ENCODE assay signal across 8 cellular contexts in the genomic region with DNA sequence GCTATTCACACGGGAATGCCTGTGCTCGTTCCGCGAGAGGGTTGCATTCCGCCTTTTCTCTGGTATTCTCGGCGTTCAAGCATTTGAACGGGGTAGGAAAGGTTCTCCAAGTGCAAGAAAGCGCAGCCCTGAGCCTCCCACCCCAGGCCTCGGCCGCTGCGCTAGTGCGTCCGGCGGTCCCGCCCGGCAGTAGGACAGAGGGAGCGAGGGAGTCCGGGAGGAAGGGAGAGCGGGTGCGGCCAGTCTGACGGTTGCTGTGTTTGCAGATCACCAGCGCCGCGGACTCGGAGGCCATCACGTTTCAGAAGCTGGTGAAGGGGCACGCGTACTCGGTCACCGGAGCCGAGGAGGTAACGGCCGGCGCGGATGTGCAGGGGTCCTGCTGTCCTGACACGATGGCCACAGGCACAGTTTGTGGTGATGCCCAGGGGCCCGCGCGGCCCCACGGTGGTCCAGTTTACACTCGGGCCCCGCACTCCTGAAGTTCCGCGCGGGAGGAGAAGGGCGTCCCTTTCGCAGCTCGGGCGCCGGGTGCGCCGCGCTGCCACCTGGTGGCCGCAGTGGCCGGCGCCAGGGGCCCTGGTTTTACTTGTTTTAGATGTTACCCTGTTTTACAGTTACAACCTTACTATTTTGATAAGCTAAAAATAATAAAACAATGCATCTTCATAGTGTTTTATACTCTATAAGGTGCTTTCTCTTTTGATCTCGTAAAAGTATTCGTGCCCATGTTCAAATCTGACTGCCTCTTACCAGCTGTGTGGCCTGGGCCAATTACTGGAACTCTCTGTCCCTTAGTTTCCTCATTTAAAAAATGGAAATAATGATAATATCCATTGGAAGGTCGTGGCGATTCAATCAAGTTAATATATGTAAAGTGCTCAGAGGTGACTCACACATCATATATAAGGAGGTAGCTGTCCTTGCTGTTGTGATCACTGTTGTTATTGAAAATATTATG. TPM values are rescaled to one million over a fixed set of nuclear protein-coding genes. Genes with fewer than 3 reads are reported as not detected.
A peak's percentile ranks its signal among the peaks of the same experiment; 100 is the strongest.
DNase-seq lines count a peak whose midpoint lies in the region; ATAC-seq, FAIRE-seq and TF ChIP-seq lines count a peak whose summit lies in the region.

No MANE protein-coding gene starts in this region.

- H3K4me3 ChIP-seq in HUES48 (ENCODE audit: low read depth, low read length) (peak overlapping the region; percentile 74), cardiac fibroblast (replicated peaks in 1 of 2; ENCODE audit: low read depth in 2 of 2, low read length in 2 of 2) (peak overlapping the region in 1 of 2 donors; percentile 21)

- H3K36me3 Mint-ChIP-seq in activated B cell treated with CpG ODN at 0.5 μM for 24 hours (ENCODE audit: low read depth), result peaks cover 62% of the 10 kb centered on the region

- intact Hi-C loops in activated B cell treated with CpG ODN at 0.5 μM for 24 hours (cut with micrococcal nuclease), result loop anchor here (1.0 kb wide), 4 partner anchors 23 to 255 kb away; partner anchors contain the start of gene CAPN2

- peak overlapping the region; percentile 2 for H3K27ac ChIP-seq in HUES48 (ENCODE audit: low read depth, low read length)

- H3K27me3 ChIP-seq in HUES48 (ENCODE audit: control insufficient read depth, insufficient read depth, low read length), result peaks cover 27% of the 10 kb centered on the region

- peak overlapping the region; percentile 82 for H3K4me3 Mint-ChIP-seq in activated B cell treated with CpG ODN at 0.5 μM for 24 hours

- TF ChIP-seq CTCF in activated B cell treated with CpG ODN at 0.5 μM for 24 hours (IDR thresholded peaks at IDR 0.05), result peak; percentile 93
- TF ChIP-seq CTCF in cardiac fibroblast (IDR thresholded peaks at IDR 0.05; ENCODE audit: low read depth, low read length), result peak; percentile 58

- no peaks in the 10 kb centered on the region for H3K36me3 ChIP-seq in HUES48 (ENCODE audit: control insufficient read depth, insufficient read depth, low read length)

- POLR2A ChIA-PET in activated B cell treated with CpG ODN at 0.5 μM for 24 hours (lab: Charles Lee), result interaction anchor here (0.5 to 1.4 kb wide), 6 partner anchors 22 to 680 kb away, joined by 3 to 10 read pairs (median 5); partner anchors contain the start of gene CAPN2

- no peaks in the 10 kb centered on the region for H3K9me3 ChIP-seq in HUES48 (ENCODE audit: control insufficient read depth, insufficient read depth, low read length)

- DNase-seq in AG08396 (ENCODE audit: low spot score) (peak; percentile 80), activated B cell treated with CpG ODN at 0.5 μM for 24 hours (peak; percentile 70), cardiac fibroblast (ENCODE audit: low read depth in 2 of 2) (peak; percentile 66 to 71), NCI-H2171 (lab: John Stamatoyannopoulos, UW) (no peak)
- DNase-seq in stimulated activated CD4-positive, alpha-beta T cell treated with anti-CD3 and anti-CD28 coated beads, Interleukin-12 subunit alpha, Interleukin-12 subunit beta, amount 100 ng/mL, for 24 hours (ENCODE audit: low read depth in 2 of 2), result peak; percentile 37 to 47

- ATAC-seq in GM19324 (IDR thresholded peaks at IDR 0.05; ENCODE audit: low FRiP score, unreplicated experiment) (peak; percentile 67), activated B cell treated with CpG ODN at 0.5 μM for 24 hours (ENCODE audit: low read depth) (peak; percentile 86)

- H3K9me3 Mint-ChIP-seq in activated B cell treated with CpG ODN at 0.5 μM for 24 hours, result no peaks in the 10 kb centered on the region

- peak overlapping the region; percentile 29 for H3K9ac ChIP-seq in HUES48 (ENCODE audit: low read depth, low read length)

- peaks cover 10% of the 10 kb centered on the region; the same call in 1 of the 2 replicates for H3K4me1 ChIP-seq in HUES48 (ENCODE audit: control insufficient read depth, insufficient read depth, low read length)

- no peak overlapping the region for H3K27ac Mint-ChIP-seq in activated B cell treated with CpG ODN at 0.5 μM for 24 hours

- CTCF ChIA-PET in activated B cell treated with CpG ODN at 0.5 μM for 24 hours (lab: Charles Lee), result interaction anchor here (0.8 to 6.1 kb wide), 25 partner anchors 8 to 615 kb away, joined by 3 to 94 read pairs (median 5); partner anchors contain the start of gene CAPN2

- peaks cover 10% of the 10 kb centered on the region for H3K4me1 Mint-ChIP-seq in activated B cell treated with CpG ODN at 0.5 μM for 24 hours

- no peaks in the 10 kb centered on the region for H3K27me3 Mint-ChIP-seq in activated B cell treated with CpG ODN at 0.5 μM for 24 hours

- FAIRE-seq in islet of Langerhans (lab: Jason Lieb, UNC), result peak; percentile 17

RNA-seq across cellular contexts. Expression of gene CAPN2, which starts 36.7 kb away (rescaled TPM):
- total RNA-seq in activated B cell treated with CpG ODN at 0.5 μM for 24 hours, result 50.7 and 62.6 TPM in 2 replicates
